8 cellular contexts compared by ENCODE assay signal in the genomic region with DNA sequence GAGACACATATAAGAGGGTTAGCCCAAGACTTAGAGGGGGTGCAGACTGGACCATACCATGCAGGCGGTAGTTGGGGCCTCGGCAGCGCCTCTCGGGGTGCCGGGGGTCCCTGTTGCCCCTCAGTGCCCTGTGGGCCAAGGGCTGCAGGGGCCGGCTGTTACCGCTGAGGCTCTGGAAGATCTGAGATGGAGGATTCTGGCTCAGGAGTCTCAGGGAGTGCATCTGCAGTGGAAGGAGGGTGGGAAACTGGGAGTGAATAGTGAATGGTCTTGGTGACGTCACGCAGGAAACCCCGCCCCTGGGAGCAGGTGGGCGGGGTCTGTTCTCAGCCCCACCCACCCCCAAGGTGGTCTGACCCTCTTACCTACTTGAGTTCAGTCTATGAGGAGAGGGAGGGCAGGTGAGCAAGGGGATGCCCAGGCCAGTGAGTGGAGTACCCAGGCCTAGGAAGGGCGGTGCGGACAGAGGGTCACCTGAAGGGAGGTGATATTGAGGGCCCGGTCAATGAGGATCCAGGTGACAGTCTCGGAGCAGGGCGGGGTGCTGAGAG. TPM values are rescaled to one million over a fixed set of nuclear protein-coding genes. Genes with fewer than 3 reads are reported as not detected.
A peak's percentile ranks its signal among the peaks of the same experiment; 100 is the strongest.
DNase-seq lines count a peak whose midpoint lies in the region; ATAC-seq lines count a peak whose summit lies in the region.
"Had no signal": no experiment of that assay in that cellular context is flagged by ENCODE, and none has a peak within 500 bp of the region (broad histone marks: within the 10 kb centered on the region; RNA-seq: fewer than 3 reads in every experiment).

No MANE protein-coding gene starts in this region.

- H3K27ac Mint-ChIP-seq in activated CD4-positive, alpha-beta memory T cell treated with anti-CD3 and anti-CD28 coated beads, Interleukin-2, amount 10 ng/mL, durations not matched to agents 7 days and 5 days, result peak overlapping the region; percentile 92
- peak overlapping the region; percentile 97 for H3K27ac Mint-ChIP-seq in stimulated activated naive CD8-positive, alpha-beta T cell treated with anti-CD3 and anti-CD28 coated beads, Interleukin-15, Interleukin-2, amounts not matched to agents 100 ng/mL and 50 ng/mL, for 24 hours

- no peaks in the 10 kb centered on the region for H3K9me3 Mint-ChIP-seq in activated CD4-positive, alpha-beta memory T cell treated with anti-CD3 and anti-CD28 coated beads, Interleukin-2, amount 10 ng/mL, durations not matched to agents 7 days and 5 days
- no peaks in the 10 kb centered on the region for H3K9me3 Mint-ChIP-seq in stimulated activated naive CD8-positive, alpha-beta T cell treated with anti-CD3 and anti-CD28 coated beads, Interleukin-15, Interleukin-2, amounts not matched to agents 100 ng/mL and 50 ng/mL, for 24 hours

- H3K4me3 ChIP-seq in HUES48 (ENCODE audit: low read depth, low read length), result peak overlapping the region; percentile 28; the same call in 1 of the 2 replicates
- H3K4me3 ChIP-seq: lung had no signal

- no peaks in the 10 kb centered on the region; the same call in 1 of the 2 replicates for H3K36me3 ChIP-seq in HUES48 (ENCODE audit: control insufficient read depth, insufficient read depth, low read length)

- H3K4me1 ChIP-seq in HUES48 (ENCODE audit: control insufficient read depth, insufficient read depth, low read length), result peaks cover 22% of the 10 kb centered on the region

- POLR2A ChIA-PET in activated CD4-positive, alpha-beta memory T cell treated with anti-CD3 and anti-CD28 coated beads, Interleukin-2, amount 10 ng/mL, durations not matched to agents 7 days and 5 days (lab: Charles Lee), result no interaction called here

- no peaks in the 10 kb centered on the region for H3K9me3 ChIP-seq in HUES48 (ENCODE audit: control insufficient read depth, insufficient read depth, low read length)

- peak overlapping the region; percentile 85 for H3K4me3 Mint-ChIP-seq in activated CD4-positive, alpha-beta memory T cell treated with anti-CD3 and anti-CD28 coated beads, Interleukin-2, amount 10 ng/mL, durations not matched to agents 7 days and 5 days
- H3K4me3 Mint-ChIP-seq in stimulated activated naive CD8-positive, alpha-beta T cell treated with anti-CD3 and anti-CD28 coated beads, Interleukin-15, Interleukin-2, amounts not matched to agents 100 ng/mL and 50 ng/mL, for 24 hours, result no peak overlapping the region

- CTCF ChIA-PET in activated CD4-positive, alpha-beta memory T cell treated with anti-CD3 and anti-CD28 coated beads, Interleukin-2, amount 10 ng/mL, durations not matched to agents 7 days and 5 days (lab: Charles Lee), result no interaction called here

- peaks cover 9% of the 10 kb centered on the region; the same call in 1 of the 2 replicates for H3K27me3 ChIP-seq in HUES48 (ENCODE audit: control insufficient read depth, insufficient read depth, low read length)

- H3K27me3 Mint-ChIP-seq in activated CD4-positive, alpha-beta memory T cell treated with anti-CD3 and anti-CD28 coated beads, Interleukin-2, amount 10 ng/mL, durations not matched to agents 7 days and 5 days, result no peaks in the 10 kb centered on the region
- no peaks in the 10 kb centered on the region for H3K27me3 Mint-ChIP-seq in stimulated activated naive CD8-positive, alpha-beta T cell treated with anti-CD3 and anti-CD28 coated beads, Interleukin-15, Interleukin-2, amounts not matched to agents 100 ng/mL and 50 ng/mL, for 24 hours

- H3K36me3 Mint-ChIP-seq in activated CD4-positive, alpha-beta memory T cell treated with anti-CD3 and anti-CD28 coated beads, Interleukin-2, amount 10 ng/mL, durations not matched to agents 7 days and 5 days (ENCODE audit: low read depth), result no peaks in the 10 kb centered on the region
- no peaks in the 10 kb centered on the region for H3K36me3 Mint-ChIP-seq in stimulated activated naive CD8-positive, alpha-beta T cell treated with anti-CD3 and anti-CD28 coated beads, Interleukin-15, Interleukin-2, amounts not matched to agents 100 ng/mL and 50 ng/mL, for 24 hours (ENCODE audit: low read depth)

- DNase-seq in activated CD4-positive, alpha-beta memory T cell treated with anti-CD3 and anti-CD28 coated beads, Interleukin-2, amount 10 ng/mL, durations not matched to agents 7 days and 5 days, result no peak
- peak; percentile 60 for DNase-seq in iPS-NIHi11 (ENCODE audit: low spot score)
- no peak for DNase-seq in NCI-H1092 treated with DMSO at 0.1 percent for 48 hours (lab: John Stamatoyannopoulos, UW)
- no peak for DNase-seq in SIG-M5 (lab: John Stamatoyannopoulos, UW)

- H3K4me1 Mint-ChIP-seq in activated CD4-positive, alpha-beta memory T cell treated with anti-CD3 and anti-CD28 coated beads, Interleukin-2, amount 10 ng/mL, durations not matched to agents 7 days and 5 days, result peaks cover 38% of the 10 kb centered on the region
- peaks cover 47% of the 10 kb centered on the region for H3K4me1 Mint-ChIP-seq in stimulated activated naive CD8-positive, alpha-beta T cell treated with anti-CD3 and anti-CD28 coated beads, Interleukin-15, Interleukin-2, amounts not matched to agents 100 ng/mL and 50 ng/mL, for 24 hours (ENCODE audit: low read depth)

- peak overlapping the region; percentile 93 for H3K27ac ChIP-seq in HUES48 (ENCODE audit: low read depth, low read length)

- ATAC-seq in HG02973 (IDR thresholded peaks at IDR 0.05; ENCODE audit: unreplicated experiment), result no peak

- no peak overlapping the region for H3K9ac ChIP-seq in HUES48 (ENCODE audit: low read depth, low read length)

RNA-seq across cellular contexts. Expression of a gene that starts 1.7 kb away (rescaled TPM):
- 10 to 100 TPM; 18.7 to 19.1 TPM for total RNA-seq in activated CD4-positive, alpha-beta memory T cell treated with anti-CD3 and anti-CD28 coated beads, Interleukin-2, amount 10 ng/mL, durations not matched to agents 7 days and 5 days

RNA-seq across cellular contexts. Expression of a gene that starts 7.1 kb away (rescaled TPM):
- total RNA-seq in activated CD4-positive, alpha-beta memory T cell treated with anti-CD3 and anti-CD28 coated beads, Interleukin-2, amount 10 ng/mL, durations not matched to agents 7 days and 5 days, result 1 to 10 TPM; 3.9 to 4.5 TPM

RNA-seq across cellular contexts. Expression of a gene that starts 19.6 kb away (rescaled TPM):
- 10 to 100 TPM; 27.7 to 29.5 TPM for total RNA-seq in activated CD4-positive, alpha-beta memory T cell treated with anti-CD3 and anti-CD28 coated beads, Interleukin-2, amount 10 ng/mL, durations not matched to agents 7 days and 5 days

RNA-seq across cellular contexts. Expression of a gene that starts 19.9 kb away (rescaled TPM):
- total RNA-seq in activated CD4-positive, alpha-beta memory T cell treated with anti-CD3 and anti-CD28 coated beads, Interleukin-2, amount 10 ng/mL, durations not matched to agents 7 days and 5 days, result 1,000 to 10,000 TPM; 1,511 to 1,528 TPM

RNA-seq across cellular contexts. Expression of a gene that starts 24.0 kb away (rescaled TPM):
- total RNA-seq in activated CD4-positive, alpha-beta memory T cell treated with anti-CD3 and anti-CD28 coated beads, Interleukin-2, amount 10 ng/mL, durations not matched to agents 7 days and 5 days, result 1 to 10 TPM; 1.3 to 2.6 TPM
